In genomic region chr9:120592210-120592609, GRCh38 we compare ENCODE assay signal across 28 cellular contexts.
"Had no signal": no experiment of that assay in that cellular context is flagged by ENCODE, and none has a peak within 500 bp of the region (broad histone marks: within the 10 kb centered on the region; RNA-seq: fewer than 3 reads in every experiment).

No MANE protein-coding gene starts in this region.

- H3K4me3 Mint-ChIP-seq: activated CD4-positive, alpha-beta memory T cell treated with anti-CD3 and anti-CD28 coated beads, Interleukin-2, amount 10 ng/mL, durations not matched to agents 7 days and 5 days; activated CD4-positive, alpha-beta T cell treated with anti-CD3 and anti-CD28 coated beads, Interleukin-2, amount 10 ng/mL, durations not matched to agents 7 days and 5 days; activated naive CD4-positive, alpha-beta T cell treated with anti-CD3 and anti-CD28 coated beads, Interleukin-2, amount 50 U/mL, for 24 hours; activated T-cell treated with anti-CD3 and anti-CD28 coated beads, Interleukin-2, amount 50 U/mL, for 4 hours; activated T-helper 17 cell treated with anti-CD3 and anti-CD28 coated beads, Interleukin-2, amount 50 U/mL, for 72 hours; endodermal cell; immature natural killer cell; mesothelial cell of epicardium; naive B cell; stimulated activated naive B cell treated with anti-CD40 and anti-IgM and Interleukin-4, amounts not matched to agents 10 μg/mL and 1 μg/mL and 100 μg/mL, for 72 hours; T-helper 2 cell treated with Interferon-gamma antibody and Interleukin-4, amounts not matched to agents 5 μg/mL and 100 μg/mL, for 36 hours; WTC11 had no signal

- DNase-seq: activated CD4-positive, alpha-beta memory T cell treated with anti-CD3 and anti-CD28 coated beads, Interleukin-2, amount 10 ng/mL, durations not matched to agents 7 days and 5 days; activated CD4-positive, alpha-beta T cell treated with anti-CD3 and anti-CD28 coated beads for 1 hour; activated CD4-positive, alpha-beta T cell treated with anti-CD3 and anti-CD28 coated beads, Interleukin-2, amount 10 ng/mL, durations not matched to agents 7 days and 5 days; activated T-cell treated with anti-CD3 and anti-CD28 coated beads, Interleukin-2, amount 50 U/mL, for 4 hours; central memory CD4-positive, alpha-beta T cell; endodermal cell; foreskin fibroblast; heart left ventricle; hypothalamus; immature natural killer cell; kidney; naive B cell; nucleus accumbens; pancreas; retina; sigmoid colon; small intestine; stimulated activated CD4-positive, alpha-beta T cell treated with anti-CD3 and anti-CD28 coated beads, Interleukin-1b, Interleukin-23, amount 100 ng/mL, for 48 hours; stimulated activated CD4-positive, alpha-beta T cell treated with anti-CD3 and anti-CD28 coated beads, Interleukin-4, amount 100 ng/mL, for 4 hours; stimulated activated naive B cell treated with anti-CD40 and anti-IgM and Interleukin-4, amounts not matched to agents 10 μg/mL and 1 μg/mL and 100 μg/mL, for 72 hours; stomach; T-helper 1 cell; thyroid gland had no signal

- H3K9me3 Mint-ChIP-seq: activated CD4-positive, alpha-beta memory T cell treated with anti-CD3 and anti-CD28 coated beads, Interleukin-2, amount 10 ng/mL, durations not matched to agents 7 days and 5 days; activated CD4-positive, alpha-beta T cell treated with anti-CD3 and anti-CD28 coated beads, Interleukin-2, amount 10 ng/mL, durations not matched to agents 7 days and 5 days; activated naive CD4-positive, alpha-beta T cell treated with anti-CD3 and anti-CD28 coated beads, Interleukin-2, amount 50 U/mL, for 24 hours; activated T-cell treated with anti-CD3 and anti-CD28 coated beads, Interleukin-2, amount 50 U/mL, for 4 hours; activated T-helper 17 cell treated with anti-CD3 and anti-CD28 coated beads, Interleukin-2, amount 50 U/mL, for 72 hours; immature natural killer cell; mesothelial cell of epicardium; naive B cell; stimulated activated naive B cell treated with anti-CD40 and anti-IgM and Interleukin-4, amounts not matched to agents 10 μg/mL and 1 μg/mL and 100 μg/mL, for 72 hours; T-helper 2 cell treated with Interferon-gamma antibody and Interleukin-4, amounts not matched to agents 5 μg/mL and 100 μg/mL, for 36 hours; WTC11 had no signal

- H3K36me3 Mint-ChIP-seq: activated naive CD4-positive, alpha-beta T cell treated with anti-CD3 and anti-CD28 coated beads, Interleukin-2, amount 50 U/mL, for 24 hours; immature natural killer cell; mesothelial cell of epicardium; naive B cell; stimulated activated naive B cell treated with anti-CD40 and anti-IgM and Interleukin-4, amounts not matched to agents 10 μg/mL and 1 μg/mL and 100 μg/mL, for 72 hours; WTC11 had no signal

- H3K4me1 Mint-ChIP-seq: activated CD4-positive, alpha-beta memory T cell treated with anti-CD3 and anti-CD28 coated beads, Interleukin-2, amount 10 ng/mL, durations not matched to agents 7 days and 5 days; activated CD4-positive, alpha-beta T cell treated with anti-CD3 and anti-CD28 coated beads, Interleukin-2, amount 10 ng/mL, durations not matched to agents 7 days and 5 days; activated naive CD4-positive, alpha-beta T cell treated with anti-CD3 and anti-CD28 coated beads, Interleukin-2, amount 50 U/mL, for 24 hours; activated T-helper 17 cell treated with anti-CD3 and anti-CD28 coated beads, Interleukin-2, amount 50 U/mL, for 72 hours; endodermal cell; immature natural killer cell; mesothelial cell of epicardium; naive B cell; stimulated activated naive B cell treated with anti-CD40 and anti-IgM and Interleukin-4, amounts not matched to agents 10 μg/mL and 1 μg/mL and 100 μg/mL, for 72 hours had no signal

- H3K27ac Mint-ChIP-seq: activated CD4-positive, alpha-beta memory T cell treated with anti-CD3 and anti-CD28 coated beads, Interleukin-2, amount 10 ng/mL, durations not matched to agents 7 days and 5 days; activated CD4-positive, alpha-beta T cell treated with anti-CD3 and anti-CD28 coated beads, Interleukin-2, amount 10 ng/mL, durations not matched to agents 7 days and 5 days; activated naive CD4-positive, alpha-beta T cell treated with anti-CD3 and anti-CD28 coated beads, Interleukin-2, amount 50 U/mL, for 24 hours; activated T-helper 17 cell treated with anti-CD3 and anti-CD28 coated beads, Interleukin-2, amount 50 U/mL, for 72 hours; endodermal cell; immature natural killer cell; mesothelial cell of epicardium; naive B cell; stimulated activated naive B cell treated with anti-CD40 and anti-IgM and Interleukin-4, amounts not matched to agents 10 μg/mL and 1 μg/mL and 100 μg/mL, for 72 hours; T-helper 2 cell treated with Interferon-gamma antibody and Interleukin-4, amounts not matched to agents 5 μg/mL and 100 μg/mL, for 36 hours; WTC11 had no signal

- H3K27me3 Mint-ChIP-seq: activated CD4-positive, alpha-beta memory T cell treated with anti-CD3 and anti-CD28 coated beads, Interleukin-2, amount 10 ng/mL, durations not matched to agents 7 days and 5 days; activated naive CD4-positive, alpha-beta T cell treated with anti-CD3 and anti-CD28 coated beads, Interleukin-2, amount 50 U/mL, for 24 hours; activated T-helper 17 cell treated with anti-CD3 and anti-CD28 coated beads, Interleukin-2, amount 50 U/mL, for 72 hours; stimulated activated naive B cell treated with anti-CD40 and anti-IgM and Interleukin-4, amounts not matched to agents 10 μg/mL and 1 μg/mL and 100 μg/mL, for 72 hours had no signal
